1 cellular context compared by ENCODE assay signal in the genomic region with DNA sequence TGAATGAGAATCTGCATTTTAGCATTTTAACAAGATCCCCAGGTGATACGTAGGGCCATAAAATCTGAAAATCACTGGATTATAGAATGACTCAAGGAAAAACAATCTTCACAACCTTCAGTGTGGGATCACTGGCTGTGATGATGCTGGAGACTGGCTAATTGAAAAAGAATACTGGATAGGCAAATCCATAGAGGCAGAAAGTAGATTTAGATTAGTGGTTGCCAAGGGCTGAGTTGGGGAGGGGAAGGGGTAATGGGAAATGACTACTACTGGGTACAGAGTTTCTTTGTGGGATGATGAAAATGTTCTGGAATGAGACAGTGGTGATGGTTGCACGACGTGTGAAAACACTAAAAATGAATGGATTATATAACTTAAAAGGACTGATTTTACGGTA.
TF ChIP-seq lines count a peak whose summit lies in the region.

No MANE protein-coding gene starts in this region.

TF ChIP-seq in SK-N-SH, 30 proteins besides CTCF, POLR2A, EP300 and RAD21 (continued from another document):
- TF ChIP-seq, protein P1, sequence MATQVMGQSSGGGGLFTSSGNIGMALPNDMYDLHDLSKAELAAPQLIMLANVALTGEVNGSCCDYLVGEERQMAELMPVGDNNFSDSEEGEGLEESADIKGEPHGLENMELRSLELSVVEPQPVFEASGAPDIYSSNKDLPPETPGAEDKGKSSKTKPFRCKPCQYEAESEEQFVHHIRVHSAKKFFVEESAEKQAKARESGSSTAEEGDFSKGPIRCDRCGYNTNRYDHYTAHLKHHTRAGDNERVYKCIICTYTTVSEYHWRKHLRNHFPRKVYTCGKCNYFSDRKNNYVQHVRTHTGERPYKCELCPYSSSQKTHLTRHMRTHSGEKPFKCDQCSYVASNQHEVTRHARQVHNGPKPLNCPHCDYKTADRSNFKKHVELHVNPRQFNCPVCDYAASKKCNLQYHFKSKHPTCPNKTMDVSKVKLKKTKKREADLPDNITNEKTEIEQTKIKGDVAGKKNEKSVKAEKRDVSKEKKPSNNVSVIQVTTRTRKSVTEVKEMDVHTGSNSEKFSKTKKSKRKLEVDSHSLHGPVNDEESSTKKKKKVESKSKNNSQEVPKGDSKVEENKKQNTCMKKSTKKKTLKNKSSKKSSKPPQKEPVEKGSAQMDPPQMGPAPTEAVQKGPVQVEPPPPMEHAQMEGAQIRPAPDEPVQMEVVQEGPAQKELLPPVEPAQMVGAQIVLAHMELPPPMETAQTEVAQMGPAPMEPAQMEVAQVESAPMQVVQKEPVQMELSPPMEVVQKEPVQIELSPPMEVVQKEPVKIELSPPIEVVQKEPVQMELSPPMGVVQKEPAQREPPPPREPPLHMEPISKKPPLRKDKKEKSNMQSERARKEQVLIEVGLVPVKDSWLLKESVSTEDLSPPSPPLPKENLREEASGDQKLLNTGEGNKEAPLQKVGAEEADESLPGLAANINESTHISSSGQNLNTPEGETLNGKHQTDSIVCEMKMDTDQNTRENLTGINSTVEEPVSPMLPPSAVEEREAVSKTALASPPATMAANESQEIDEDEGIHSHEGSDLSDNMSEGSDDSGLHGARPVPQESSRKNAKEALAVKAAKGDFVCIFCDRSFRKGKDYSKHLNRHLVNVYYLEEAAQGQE (IDR thresholded peaks at IDR 0.05; ENCODE audit: low read depth, low read length): no peak
- TF ChIP-seq, protein P2, sequence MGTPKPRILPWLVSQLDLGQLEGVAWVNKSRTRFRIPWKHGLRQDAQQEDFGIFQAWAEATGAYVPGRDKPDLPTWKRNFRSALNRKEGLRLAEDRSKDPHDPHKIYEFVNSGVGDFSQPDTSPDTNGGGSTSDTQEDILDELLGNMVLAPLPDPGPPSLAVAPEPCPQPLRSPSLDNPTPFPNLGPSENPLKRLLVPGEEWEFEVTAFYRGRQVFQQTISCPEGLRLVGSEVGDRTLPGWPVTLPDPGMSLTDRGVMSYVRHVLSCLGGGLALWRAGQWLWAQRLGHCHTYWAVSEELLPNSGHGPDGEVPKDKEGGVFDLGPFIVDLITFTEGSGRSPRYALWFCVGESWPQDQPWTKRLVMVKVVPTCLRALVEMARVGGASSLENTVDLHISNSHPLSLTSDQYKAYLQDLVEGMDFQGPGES (IDR thresholded peaks at IDR 0.05; ENCODE audit: low read depth, low read length): no peak
- TF ChIP-seq MXI1 (IDR thresholded peaks at IDR 0.05; ENCODE audit: low read depth, low read length): no peak
- TF ChIP-seq, protein P3, sequence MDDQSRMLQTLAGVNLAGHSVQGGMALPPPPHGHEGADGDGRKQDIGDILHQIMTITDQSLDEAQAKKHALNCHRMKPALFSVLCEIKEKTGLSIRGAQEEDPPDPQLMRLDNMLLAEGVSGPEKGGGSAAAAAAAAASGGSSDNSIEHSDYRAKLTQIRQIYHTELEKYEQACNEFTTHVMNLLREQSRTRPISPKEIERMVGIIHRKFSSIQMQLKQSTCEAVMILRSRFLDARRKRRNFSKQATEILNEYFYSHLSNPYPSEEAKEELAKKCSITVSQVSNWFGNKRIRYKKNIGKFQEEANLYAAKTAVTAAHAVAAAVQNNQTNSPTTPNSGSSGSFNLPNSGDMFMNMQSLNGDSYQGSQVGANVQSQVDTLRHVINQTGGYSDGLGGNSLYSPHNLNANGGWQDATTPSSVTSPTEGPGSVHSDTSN (IDR thresholded peaks at IDR 0.05): no peak
- no peak for TF ChIP-seq TEAD4 (IDR thresholded peaks at IDR 0.05; ENCODE audit: borderline replicate concordance, insufficient read depth)
- no peak for TF ChIP-seq FOXJ3 (CRISPR knock-in tag; IDR thresholded peaks at IDR 0.05)
- TF ChIP-seq, protein P4, sequence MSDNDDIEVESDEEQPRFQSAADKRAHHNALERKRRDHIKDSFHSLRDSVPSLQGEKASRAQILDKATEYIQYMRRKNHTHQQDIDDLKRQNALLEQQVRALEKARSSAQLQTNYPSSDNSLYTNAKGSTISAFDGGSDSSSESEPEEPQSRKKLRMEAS (IDR thresholded peaks at IDR 0.05; ENCODE audit: low read depth): no peak
- no peak for TF ChIP-seq GATA2 (CRISPR knock-in tag; IDR thresholded peaks at IDR 0.05)
TF ChIP-seq in SK-N-SH: peak in this region for 0.
